17 cellular contexts compared by ENCODE assay signal in the genomic region with DNA sequence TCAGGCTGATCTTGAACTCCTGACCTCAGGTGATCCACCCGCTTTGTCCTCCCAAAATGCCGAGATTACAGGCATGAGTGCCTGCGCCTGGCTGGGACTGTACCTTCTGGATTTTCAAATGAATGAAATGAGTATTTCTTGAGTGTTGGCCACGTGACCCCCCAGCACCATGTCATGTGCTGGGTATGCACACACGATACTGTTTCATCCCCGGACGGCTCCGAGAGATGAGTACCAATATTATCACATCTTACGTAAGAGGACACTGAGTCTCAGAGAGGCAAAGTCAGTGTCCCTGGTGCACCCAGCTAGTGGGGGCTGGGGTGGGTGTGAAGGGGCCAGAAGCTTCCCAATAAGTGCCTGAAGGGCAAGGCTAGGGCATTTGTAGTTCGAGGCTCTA. TPM values are rescaled to one million over a fixed set of nuclear protein-coding genes. Genes with fewer than 3 reads are reported as not detected.
A peak's percentile ranks its signal among the peaks of the same experiment; 100 is the strongest.
DNase-seq lines count a peak whose midpoint lies in the region; ATAC-seq and TF ChIP-seq lines count a peak whose summit lies in the region.
"Had no signal": no experiment of that assay in that cellular context is flagged by ENCODE, and none has a peak within 500 bp of the region (broad histone marks: within the 10 kb centered on the region; RNA-seq: fewer than 3 reads in every experiment).

No MANE protein-coding gene starts in this region.

- H3K9me3 ChIP-seq in DND-41 (ENCODE audit: insufficient read depth, low read length, severe bottlenecking) (no peaks in the 10 kb centered on the region), IMR-90 (ENCODE audit: control insufficient read depth, insufficient read depth, low read length) (no peaks in the 10 kb centered on the region), body of pancreas (no peaks in the 10 kb centered on the region)
- H3K9me3 ChIP-seq: prostate gland had no signal

- H3K4me1 ChIP-seq in DND-41 (ENCODE audit: insufficient read depth, low read length) (peaks cover 17% of the 10 kb centered on the region), IMR-90 (ENCODE audit: control insufficient read depth, insufficient read depth, low read length) (peaks cover 5% of the 10 kb centered on the region; the same call in 1 of the 2 replicates), body of pancreas (peaks cover 26% of the 10 kb centered on the region)
- H3K4me1 ChIP-seq: prostate gland had no signal

- no peak overlapping the region for H2BK5ac ChIP-seq in IMR-90 (ENCODE audit: low read depth, low read length, poor library complexity, severe bottlenecking)

- H3K27me3 ChIP-seq in DND-41 (ENCODE audit: insufficient read depth, low read length, poor library complexity) (no peaks in the 10 kb centered on the region), IMR-90 (ENCODE audit: control insufficient read depth, insufficient read depth, low read length) (no peaks in the 10 kb centered on the region; the same call in 1 of the 2 replicates), body of pancreas (no peaks in the 10 kb centered on the region)
- H3K27me3 ChIP-seq: cardiac muscle cell had no signal

- H4K20me1 ChIP-seq in DND-41 (ENCODE audit: insufficient read depth, low read length) (no peaks in the 10 kb centered on the region; the same call in none of the 2 replicates), IMR-90 (ENCODE audit: insufficient read depth, low read length) (no peaks in the 10 kb centered on the region)

- peaks cover 9% of the 10 kb centered on the region; the same call in 1 of the 2 replicates for H3K9me1 ChIP-seq in IMR-90 (ENCODE audit: insufficient read depth, low read length)

- no peak overlapping the region for H2BK120ac ChIP-seq in IMR-90 (ENCODE audit: low read depth, low read length)

- peaks cover 7% of the 10 kb centered on the region for H3K79me2 ChIP-seq in DND-41 (ENCODE audit: insufficient read depth, low read length)

- POLR2A ChIA-PET in IMR-90 (lab: Charles Lee; ENCODE audit: unreplicated experiment): no interaction called here
- POLR2A ChIA-PET in naive thymus-derived CD8-positive, alpha-beta T cell (lab: Charles Lee): interaction anchor here (0.6 to 3.5 kb wide), 3 partner anchors 11 to 429 kb away, joined by 3 to 29 read pairs (median 6); no protein-coding TSS in a partner anchor

- H3K4me3 ChIP-seq in DND-41 (ENCODE audit: low read depth in 1 of 2, low read length in 2 of 2): no peak overlapping the region
- H3K4me3 ChIP-seq in IMR-90 (ENCODE audit: insufficient read depth, low read depth, low read length): no peak overlapping the region
- H3K4me3 ChIP-seq in body of pancreas: no peak overlapping the region
- H3K4me3 ChIP-seq: prostate gland, smooth muscle cell had no signal

- TF ChIP-seq RAD21 in IMR-90 (IDR thresholded peaks at IDR 0.05; ENCODE audit: low read length): no peak

- H3K4me2 ChIP-seq in DND-41 (ENCODE audit: insufficient read depth, low read length) (peak overlapping the region; percentile 68; the same call in 1 of the 2 replicates), IMR-90 (ENCODE audit: low read depth, low read length) (no peak overlapping the region)

- DNase-seq in DND-41 (no peak), IMR-90 (no peak), body of pancreas (no peak), T-helper 2 cell (no peak), nucleus accumbens (lab: John Stamatoyannopoulos, UW) (no peak), CD1c-positive myeloid dendritic cell (ENCODE audit: extremely low spot score) (no peak)
- no peak for DNase-seq in naive thymus-derived CD8-positive, alpha-beta T cell
- DNase-seq: NCI-H187 had no signal

- in situ Hi-C loops in IMR-90 (cut with MboI; ENCODE audit: low sequenced_read_pairs): no loop called here

- CTCF ChIA-PET in IMR-90 (lab: Yijun Ruan, JAX): no interaction called here

- no peak overlapping the region for H3K18ac ChIP-seq in IMR-90 (ENCODE audit: low read depth, low read length)

- dilution Hi-C loops in IMR-90 (cut with HindIII; ENCODE audit: low sequenced_read_pairs, unreplicated experiment): no loop called here

- no peak overlapping the region for H4K8ac ChIP-seq in IMR-90 (ENCODE audit: low read depth in 2 of 2, low read length in 2 of 2)

- no peak overlapping the region for H3K23ac ChIP-seq in IMR-90 (ENCODE audit: low read depth, low read length)

- no peaks in the 10 kb centered on the region for H3K36me3 Mint-ChIP-seq in naive thymus-derived CD8-positive, alpha-beta T cell
- H3K36me3 Mint-ChIP-seq: IgD-negative memory B cell had no signal

- H3K14ac ChIP-seq in IMR-90 (replicated peaks; ENCODE audit: low read depth, low read length): no peak overlapping the region

- H4K5ac ChIP-seq in IMR-90 (ENCODE audit: low read depth, low read length): no peak overlapping the region

- peaks cover 19 to 53% (median 42%) of the 10 kb centered on the region in 4 donors for H3K4me1 Mint-ChIP-seq in naive thymus-derived CD8-positive, alpha-beta T cell

- H3K9ac ChIP-seq in DND-41 (ENCODE audit: low read depth, low read length) (no peak overlapping the region), IMR-90 (ENCODE audit: low read depth, low read length) (no peak overlapping the region)

- H3K27me3 Mint-ChIP-seq in naive thymus-derived CD8-positive, alpha-beta T cell: no peaks in the 10 kb centered on the region
- H3K27me3 Mint-ChIP-seq: T-cell had no signal

- H2BK15ac ChIP-seq in IMR-90 (ENCODE audit: low read depth, low read length): no peak overlapping the region

- peak overlapping the region in 3 of 10 donors; percentile 13 to 74 (median 25) for H3K27ac Mint-ChIP-seq in naive thymus-derived CD8-positive, alpha-beta T cell
- H3K27ac Mint-ChIP-seq: activated T-helper 1 cell treated with anti-CD3 and anti-CD28 coated beads, Interleukin-12 subunit alpha, Interleukin-12 subunit beta, Interleukin-2, Interleukin-4 antibody, amounts not matched to agents 30 ng/mL and 10 ng/mL and 1 ng/mL, durations not matched to agents 14 hours and 24 hours and 36 hours; IgD-negative memory B cell; T-cell had no signal

- peak overlapping the region in 7 of 10 donors; percentile 4 to 81 (median 69) for H3K4me3 Mint-ChIP-seq in naive thymus-derived CD8-positive, alpha-beta T cell

- no peak overlapping the region for H3K4ac ChIP-seq in IMR-90 (ENCODE audit: low read depth, low read length)

- H3K27ac ChIP-seq in DND-41 (ENCODE audit: low read length): peak overlapping the region; percentile 33
- H3K27ac ChIP-seq in IMR-90 (ENCODE audit: insufficient read depth, low read length): no peak overlapping the region
- H3K27ac ChIP-seq in body of pancreas: peak overlapping the region in 3 of 4 donors; percentile 9 to 20 (median 13)
- H3K27ac ChIP-seq: cardiac muscle cell, prostate gland, VCaP had no signal

- H3K79me1 ChIP-seq in IMR-90 (ENCODE audit: low read depth in 1 of 2, low read length in 2 of 2): peaks cover 0 to 5% of the 10 kb centered on the region in 2 experiments; a peak in 2 of 4 replicates

- no TSS peak for BruUV-seq in IMR-90 (replicated peaks; lab: Mats Ljungman, UMichigan)

- H3K36me3 ChIP-seq in DND-41 (ENCODE audit: insufficient read depth, low read length) (no peaks in the 10 kb centered on the region), IMR-90 (ENCODE audit: control insufficient read depth, insufficient read depth, low read length) (no peaks in the 10 kb centered on the region), body of pancreas (replicated peaks in 1 of 2; ENCODE audit: insufficient read depth in 1 of 2, low read depth in 2 of 2) (no peaks in the 10 kb centered on the region)
- H3K36me3 ChIP-seq: cardiac muscle cell, prostate gland had no signal

- no peak overlapping the region for H2BK20ac ChIP-seq in IMR-90 (ENCODE audit: low read depth, low read length)

- no peaks in the 10 kb centered on the region for H3K9me3 Mint-ChIP-seq in naive thymus-derived CD8-positive, alpha-beta T cell
- H3K9me3 Mint-ChIP-seq: activated T-helper 1 cell treated with anti-CD3 and anti-CD28 coated beads, Interleukin-12 subunit alpha, Interleukin-12 subunit beta, Interleukin-2, Interleukin-4 antibody, amounts not matched to agents 30 ng/mL and 10 ng/mL and 1 ng/mL, durations not matched to agents 14 hours and 24 hours and 36 hours; IgD-negative memory B cell; T-cell had no signal

- 76% methylated on average over 3 of the region's 10 CpGs; no CpG with 5 or more reads in 1 of the 2 experiments for WGBS in IMR-90 (ENCODE audit: extremely low coverage in 2 of 2, insufficient read length in 1 of 2), 2 experiments
- WGBS in body of pancreas, 2 donors: 83 to 85% methylated on average over 10 of the region's 10 CpGs

- ATAC-seq in DND-41 (ENCODE audit: insufficient read depth, low read depth) (no peak), IMR-90 (ENCODE audit: low read depth) (no peak), body of pancreas (no peak), HG02678 (IDR thresholded peaks at IDR 0.05; ENCODE audit: unreplicated experiment) (no peak)
- no peak for ATAC-seq in naive thymus-derived CD8-positive, alpha-beta T cell

- no peak overlapping the region for H2AK5ac ChIP-seq in IMR-90 (ENCODE audit: low read depth, low read length)

- intact Hi-C loops in IMR-90 (cut with micrococcal nuclease): no loop called here
- intact Hi-C loops in body of pancreas (cut with DNase I): no loop called here

- TF ChIP-seq CTCF in DND-41 (IDR thresholded peaks at IDR 0.05; ENCODE audit: borderline replicate concordance, extremely low read depth, low read length, poor library complexity, severe bottlenecking) (no peak), IMR-90 (conservative IDR thresholded peaks at IDR 0.05; ENCODE audit: low read depth, low read length) (no peak), body of pancreas (IDR thresholded peaks at IDR 0.05) (no peak)

- TF ChIP-seq POLR2A in IMR-90 (IDR thresholded peaks at IDR 0.05; ENCODE audit: low read depth, low read length) (no peak), body of pancreas (IDR thresholded peaks at IDR 0.05) (no peak)

- H3K56ac ChIP-seq in IMR-90 (ENCODE audit: extremely low read depth, insufficient read depth, low read length): no peak overlapping the region

- no peak overlapping the region for H4K91ac ChIP-seq in IMR-90 (ENCODE audit: insufficient read depth, low read depth, low read length)

- H2AK9ac ChIP-seq in IMR-90 (replicated peaks; ENCODE audit: low read depth, low read length, poor library complexity): no peak overlapping the region

- no peak overlapping the region for H2AFZ ChIP-seq in DND-41 (ENCODE audit: low read depth, low read length)
- H2AFZ ChIP-seq in IMR-90 (replicated peaks; ENCODE audit: low read length, poor library complexity): no peak overlapping the region

RNA-seq across cellular contexts. Expression of gene CROCC, which starts 0.8 kb away (rescaled TPM):
- 7.2 and 7.5 TPM in 2 replicates for total RNA-seq in IMR-90 (2012; rRNA removed)
- 13.7 and 14.7 TPM in 2 replicates for polyA plus RNA-seq in IMR-90 (2012; rRNA removed)
- 10.7 and 12.9 TPM in 2 replicates for polyA plus RNA-seq in IMR-90 (2012; cell fraction: cytosol; rRNA removed)
- polyA plus RNA-seq in IMR-90 (2012; cell fraction: nucleus; rRNA removed; ENCODE audit: low replicate concordance): 82.9 and 147 TPM in 2 replicates
- total RNA-seq in body of pancreas: 100 to 1,000 TPM in 1 of 2 donors, 10 to 100 TPM in 1; 49.8 to 151 TPM
- total RNA-seq in naive thymus-derived CD8-positive, alpha-beta T cell: 100 to 1,000 TPM; 117 to 124 TPM
- 1 to 10 TPM; 1.2 to 5.4 (median 1.3) TPM for polyA plus RNA-seq in naive thymus-derived CD8-positive, alpha-beta T cell

RNA-seq across cellular contexts. Expression of gene RNU1-2, which starts 25.2 kb away (rescaled TPM):
- total RNA-seq in IMR-90 (2012; rRNA removed) (under 0.01 TPM in 2 replicates), body of pancreas (over 10,000 TPM in 1 of 2 donors, under 1 TPM in 1; under 0.01 to 15,479 TPM)
- polyA plus RNA-seq in IMR-90 (2012; rRNA removed): not detected in 2 replicates
- not detected in 2 replicates for polyA plus RNA-seq in IMR-90 (2012; cell fraction: cytosol; rRNA removed)
- not detected in 2 replicates for polyA plus RNA-seq in IMR-90 (2012; cell fraction: nucleus; rRNA removed; ENCODE audit: low replicate concordance)
- 1,000 to 10,000 TPM; 3,449 to 3,916 TPM for total RNA-seq in naive thymus-derived CD8-positive, alpha-beta T cell
- polyA plus RNA-seq in naive thymus-derived CD8-positive, alpha-beta T cell: 10 to 100 TPM in 1 of 3 donors, not detected in 2; 22.6 TPM
- total RNA-seq: myocyte had no signal
- polyA plus RNA-seq: cardiac muscle cell, IgD-negative memory B cell had no signal

RNA-seq across cellular contexts. Expression of gene MFAP2, which starts 59.5 kb away (rescaled TPM):
- total RNA-seq in IMR-90 (2012; rRNA removed) (2.5 and 3.9 TPM in 2 replicates), body of pancreas (10 to 100 TPM in 1 of 2 donors, 1 to 10 TPM in 1; 1.3 to 13.5 TPM)
- polyA plus RNA-seq in IMR-90 (2012; rRNA removed): 13.9 and 14.6 TPM in 2 replicates
- 14.5 and 21.7 TPM in 2 replicates for polyA plus RNA-seq in IMR-90 (2012; cell fraction: cytosol; rRNA removed)
- polyA plus RNA-seq in IMR-90 (2012; cell fraction: nucleus; rRNA removed; ENCODE audit: low replicate concordance): 17.6 and 36.8 TPM in 2 replicates
- not detected for total RNA-seq in naive thymus-derived CD8-positive, alpha-beta T cell
- under 1 TPM in 1 of 3 donors, not detected in 2; 0.41 TPM for polyA plus RNA-seq in naive thymus-derived CD8-positive, alpha-beta T cell
- total RNA-seq: activated T-helper 1 cell treated with anti-CD3 and anti-CD28 coated beads, Interleukin-12 subunit alpha, Interleukin-12 subunit beta, Interleukin-2, Interleukin-4 antibody, amounts not matched to agents 30 ng/mL and 10 ng/mL and 1 ng/mL, durations not matched to agents 14 hours and 24 hours and 36 hours; T-cell had no signal
